8 cellular contexts compared by ENCODE assay signal in the genomic region with DNA sequence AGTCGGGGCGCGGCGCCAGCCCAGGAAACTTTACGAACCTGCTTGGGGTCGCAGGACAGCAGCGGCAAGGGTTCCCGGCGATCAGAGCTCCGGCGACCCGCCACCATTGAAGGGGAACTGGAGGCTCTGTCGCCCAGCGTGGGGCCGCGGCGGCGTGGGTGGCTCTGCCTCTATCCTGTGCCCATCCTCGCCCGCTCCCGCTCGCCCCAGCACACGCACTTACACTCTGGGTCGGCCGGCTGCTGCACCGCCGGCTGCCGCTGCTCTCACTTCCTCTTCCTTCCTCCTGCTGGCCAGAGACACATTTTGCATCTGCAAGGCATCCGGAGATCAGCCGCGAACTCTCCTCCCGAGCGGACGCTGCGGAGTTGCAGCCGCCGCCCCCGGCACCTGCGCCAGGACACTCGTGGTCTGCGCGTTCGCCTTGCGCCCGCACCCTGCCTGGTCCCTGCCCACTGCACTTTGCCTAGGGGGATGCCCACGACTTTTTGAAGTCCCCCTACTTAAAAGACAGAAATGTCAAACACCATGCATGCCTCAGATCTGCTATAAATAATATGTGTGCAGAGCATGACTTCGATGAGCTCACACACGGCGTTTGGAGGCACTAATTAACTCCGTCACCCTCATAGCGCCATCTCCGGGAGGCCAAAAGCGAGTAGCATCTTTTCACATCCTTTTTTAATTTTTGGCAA. TPM values are rescaled to one million over a fixed set of nuclear protein-coding genes. Genes with fewer than 3 reads are reported as not detected.
DNase-seq lines count a peak whose midpoint lies in the region; ATAC-seq, FAIRE-seq and TF ChIP-seq lines count a peak whose summit lies in the region.

A gene with protein sequence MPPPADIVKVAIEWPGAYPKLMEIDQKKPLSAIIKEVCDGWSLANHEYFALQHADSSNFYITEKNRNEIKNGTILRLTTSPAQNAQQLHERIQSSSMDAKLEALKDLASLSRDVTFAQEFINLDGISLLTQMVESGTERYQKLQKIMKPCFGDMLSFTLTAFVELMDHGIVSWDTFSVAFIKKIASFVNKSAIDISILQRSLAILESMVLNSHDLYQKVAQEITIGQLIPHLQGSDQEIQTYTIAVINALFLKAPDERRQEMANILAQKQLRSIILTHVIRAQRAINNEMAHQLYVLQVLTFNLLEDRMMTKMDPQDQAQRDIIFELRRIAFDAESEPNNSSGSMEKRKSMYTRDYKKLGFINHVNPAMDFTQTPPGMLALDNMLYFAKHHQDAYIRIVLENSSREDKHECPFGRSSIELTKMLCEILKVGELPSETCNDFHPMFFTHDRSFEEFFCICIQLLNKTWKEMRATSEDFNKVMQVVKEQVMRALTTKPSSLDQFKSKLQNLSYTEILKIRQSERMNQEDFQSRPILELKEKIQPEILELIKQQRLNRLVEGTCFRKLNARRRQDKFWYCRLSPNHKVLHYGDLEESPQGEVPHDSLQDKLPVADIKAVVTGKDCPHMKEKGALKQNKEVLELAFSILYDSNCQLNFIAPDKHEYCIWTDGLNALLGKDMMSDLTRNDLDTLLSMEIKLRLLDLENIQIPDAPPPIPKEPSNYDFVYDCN (minus strand): TSS at position 228 of the 695 bp plus-strand sequence. CDS start 106,174 bp downstream, outside the sequence.

- H3K36me3 Mint-ChIP-seq in activated naive CD4-positive, alpha-beta T cell treated with anti-CD3 and anti-CD28 coated beads, Interleukin-2, amount 50 U/mL, for 24 hours, result peaks cover 11% of the 10 kb centered on the region

- H3K4me1 ChIP-seq in HUES6 (ENCODE audit: control insufficient read depth, insufficient read depth, low read length), result peaks cover 16% of the 10 kb centered on the region
- peaks cover 0 to 13% of the 10 kb centered on the region in 2 experiments; a peak in 2 of 4 replicates for H3K4me1 ChIP-seq in SK-N-SH (ENCODE audit: control insufficient read depth in 1 of 2, insufficient read depth in 2 of 2, low read depth in 1 of 2, low read length in 1 of 2)
- no peaks in the 10 kb centered on the region for H3K4me1 ChIP-seq in cardiac muscle cell (ENCODE audit: low read depth)
- H3K4me1 ChIP-seq in pancreas, result peaks cover 0 to 2% (median 0%) of the 10 kb centered on the region in 3 donors
- peaks cover 0 to 25% (median 11%) of the 10 kb centered on the region in 4 donors for H3K4me1 ChIP-seq in tibial artery

- peaks cover 52% of the 10 kb centered on the region for H3K4me1 Mint-ChIP-seq in activated naive CD4-positive, alpha-beta T cell treated with anti-CD3 and anti-CD28 coated beads, Interleukin-2, amount 50 U/mL, for 24 hours

- H3F3A ChIP-seq in SK-N-SH (replicated peaks; ENCODE audit: insufficient read depth), result no peaks in the 10 kb centered on the region

- DNase-seq in COLO668 (lab: John Stamatoyannopoulos, UW; ENCODE audit: unreplicated experiment) (peak; percentile 55), GM20000 (ENCODE audit: low spot score) (peak; percentile 93), SK-N-SH (peak; percentile 94), cardiac muscle cell (ENCODE audit: low read depth in 1 of 2, low spot score in 1 of 2) (peak; percentile 82 to 88), pancreas (peak; percentile 13 to 78 (median 54)), tibial artery (peak; percentile 77 to 85)

- H3K27ac Mint-ChIP-seq in activated naive CD4-positive, alpha-beta T cell treated with anti-CD3 and anti-CD28 coated beads, Interleukin-2, amount 50 U/mL, for 24 hours, result peak within 1 kb of the TSS; percentile 100

- no peaks in the 10 kb centered on the region for H3K9me3 Mint-ChIP-seq in activated naive CD4-positive, alpha-beta T cell treated with anti-CD3 and anti-CD28 coated beads, Interleukin-2, amount 50 U/mL, for 24 hours

- no peak within 1 kb of the TSS; the same call in 1 of the 2 replicates for H2AFZ ChIP-seq in SK-N-SH (ENCODE audit: low read depth)

- no peaks in the 10 kb centered on the region for H3K36me3 ChIP-seq in HUES6 (ENCODE audit: control insufficient read depth, insufficient read depth, low read length)
- no peaks in the 10 kb centered on the region for H3K36me3 ChIP-seq in SK-N-SH (replicated peaks in 1 of 2; ENCODE audit: control insufficient read depth in 1 of 2, insufficient read depth in 2 of 2, low read length in 1 of 2)
- H3K36me3 ChIP-seq in cardiac muscle cell, result no peaks in the 10 kb centered on the region
- no peaks in the 10 kb centered on the region for H3K36me3 ChIP-seq in pancreas
- no peaks in the 10 kb centered on the region for H3K36me3 ChIP-seq in tibial artery

- peak within 1 kb of the TSS; percentile 60 for H3K4me2 ChIP-seq in SK-N-SH

- H3K79me2 ChIP-seq in SK-N-SH (ENCODE audit: insufficient read depth), result no peaks in the 10 kb centered on the region

- CTCF ChIA-PET in SK-N-SH (lab: Yijun Ruan, JAX), result interaction anchor here (0.6 to 5.0 kb wide), 36 partner anchors 10 to 388 kb away, joined by 3 to 40 read pairs (median 4); no protein-coding TSS in a partner anchor

- H3K9ac ChIP-seq in HUES6 (ENCODE audit: low read length) (peak within 1 kb of the TSS; percentile 65), SK-N-SH (no peak within 1 kb of the TSS)

- H3K9me2 ChIP-seq in SK-N-SH, result no peaks in the 10 kb centered on the region

- TF ChIP-seq RAD21 in SK-N-SH (IDR thresholded peaks at IDR 0.05; ENCODE audit: low read length), result peak; percentile 52

- H3K9me3 ChIP-seq in HUES6 (ENCODE audit: control insufficient read depth, insufficient read depth, low read depth, low read length), result peaks cover under 1% of the 10 kb centered on the region; the same call in 1 of the 2 replicates
- H3K9me3 ChIP-seq in SK-N-SH, result no peaks in the 10 kb centered on the region
- no peaks in the 10 kb centered on the region for H3K9me3 ChIP-seq in cardiac muscle cell (ENCODE audit: low read depth)
- no peaks in the 10 kb centered on the region for H3K9me3 ChIP-seq in pancreas
- H3K9me3 ChIP-seq in tibial artery, result no peaks in the 10 kb centered on the region

- no peak for FAIRE-seq in pancreas (lab: Jason Lieb, UNC)

- peak within 1 kb of the TSS; percentile 99 for H3K4me3 Mint-ChIP-seq in activated naive CD4-positive, alpha-beta T cell treated with anti-CD3 and anti-CD28 coated beads, Interleukin-2, amount 50 U/mL, for 24 hours

- no peaks in the 10 kb centered on the region for H4K20me1 ChIP-seq in SK-N-SH (ENCODE audit: insufficient read depth)

- H3K27ac ChIP-seq in HUES6 (ENCODE audit: low read depth, low read length), result no peak within 1 kb of the TSS
- peak within 1 kb of the TSS in 1 of 2 experiments; percentile 73; a peak in 2 of 4 replicates for H3K27ac ChIP-seq in SK-N-SH (ENCODE audit: low read depth in 2 of 2, low read length in 1 of 2)
- H3K27ac ChIP-seq in cardiac muscle cell, result peak within 1 kb of the TSS; percentile 64
- peak within 1 kb of the TSS in 3 of 4 donors; percentile 48 to 77 (median 72) for H3K27ac ChIP-seq in pancreas
- peak within 1 kb of the TSS; percentile 74 to 84 for H3K27ac ChIP-seq in tibial artery

- H3K4me3 ChIP-seq in HUES6 (ENCODE audit: low read depth, low read length) (peak within 1 kb of the TSS; percentile 80), SK-N-SH (ENCODE audit: low read depth in 2 of 2, low read length in 1 of 2) (peak within 1 kb of the TSS in 1 of 2 experiments; percentile 55; a peak in 2 of 4 replicates), cardiac muscle cell (peak within 1 kb of the TSS; percentile 81), pancreas (peak within 1 kb of the TSS; percentile 43 to 69 (median 49)), tibial artery (peak within 1 kb of the TSS; percentile 70 to 87)

- ATAC-seq in pancreas, result peak; percentile 65 to 87 (median 83)

- POLR2A ChIA-PET in SK-N-SH (lab: Yijun Ruan, JAX), result interaction anchor here (0.7 to 1.2 kb wide), 2 partner anchors 10 to 165 kb away, joined by 3 read pairs; no protein-coding TSS in a partner anchor

- intact Hi-C loops in pancreas (cut with DNase I), result no loop called here
- intact Hi-C loops in tibial artery (cut with DNase I; ENCODE audit: low total_unique reads), result no loop called here

- no peak; a peak in 1 of 4 replicates for TF ChIP-seq EP300 in SK-N-SH (IDR thresholded peaks at IDR 0.05; ENCODE audit: borderline replicate concordance in 1 of 2, low read depth in 1 of 2, low read length in 1 of 2)

- WGBS in SK-N-SH (ENCODE audit: low lambda C conversion rate), result 5% methylated on average over 35 of the region's 53 CpGs
- WGBS in pancreas, 2 donors, result 1% methylated on average over 48 to 53 of the region's 53 CpGs

- TF ChIP-seq CTCF in GM20000 (IDR thresholded peaks at IDR 0.05; ENCODE audit: extremely low read depth, missing control alignments) (no peak), SK-N-SH (IDR thresholded peaks at IDR 0.05) (no peak), cardiac muscle cell (IDR thresholded peaks at IDR 0.05; ENCODE audit: low read depth, low read length) (peak; percentile 57), pancreas (IDR thresholded peaks at IDR 0.05) (peak in 2 of 4 donors; percentile 20 to 24), tibial artery (IDR thresholded peaks at IDR 0.05) (peak; percentile 46 to 55)

- H3K27me3 ChIP-seq in HUES6 (ENCODE audit: control insufficient read depth, insufficient read depth, low read length) (peaks cover 30% of the 10 kb centered on the region), SK-N-SH (ENCODE audit: insufficient read depth) (no peaks in the 10 kb centered on the region), cardiac muscle cell (no peaks in the 10 kb centered on the region), pancreas (no peaks in the 10 kb centered on the region), tibial artery (peaks cover 0 to 5% of the 10 kb centered on the region in 2 donors)

- H3K27me3 Mint-ChIP-seq in activated naive CD4-positive, alpha-beta T cell treated with anti-CD3 and anti-CD28 coated beads, Interleukin-2, amount 50 U/mL, for 24 hours, result no peaks in the 10 kb centered on the region

TF ChIP-seq in SK-N-SH, 30 proteins besides CTCF, POLR2A, EP300 and RAD21:
- peak; percentile 43 for TF ChIP-seq CHD2 (IDR thresholded peaks at IDR 0.05; ENCODE audit: low read length, partially characterized antibody)
- TF ChIP-seq GATA2 (CRISPR knock-in tag; IDR thresholded peaks at IDR 0.05), result 0 out of 2 replicates have a peak, but pooled peaks have one; percentile 30
- TF ChIP-seq, protein P1, sequence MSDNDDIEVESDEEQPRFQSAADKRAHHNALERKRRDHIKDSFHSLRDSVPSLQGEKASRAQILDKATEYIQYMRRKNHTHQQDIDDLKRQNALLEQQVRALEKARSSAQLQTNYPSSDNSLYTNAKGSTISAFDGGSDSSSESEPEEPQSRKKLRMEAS (IDR thresholded peaks at IDR 0.05; ENCODE audit: low read depth), result no peak
- peak; percentile 89 for TF ChIP-seq MXI1 (IDR thresholded peaks at IDR 0.05; ENCODE audit: low read depth, low read length)
- peak; percentile 52; the same call in 1 of the 2 replicates for TF ChIP-seq SMC3 (IDR thresholded peaks at IDR 0.05; ENCODE audit: low read depth, low read length)
- no peak for TF ChIP-seq FOXJ3 (CRISPR knock-in tag; IDR thresholded peaks at IDR 0.05)

RNA-seq across cellular contexts. Expression of the gene that starts here (rescaled TPM):
- polyA plus RNA-seq in SK-N-SH (2012; rRNA removed) (0.64 and 2.8 TPM in 2 replicates), cardiac muscle cell (10.8 and 16.3 TPM in 2 replicates), pancreas (10 to 100 TPM in 1 of 2 donors, 1 to 10 TPM in 1; 7.1 to 20.6 TPM)
- 1.5 and 3.7 TPM in 2 replicates for polyA plus RNA-seq in SK-N-SH (2012; cell fraction: cytosol; rRNA removed)
- polyA plus RNA-seq in SK-N-SH (2012; cell fraction: nucleus; rRNA removed), result 1.0 and 1.5 TPM in 2 replicates
- total RNA-seq in cardiac muscle cell (5.1 and 9.6 TPM in 2 replicates), pancreas (10 to 100 TPM in 2 of 6 donors, 1 to 10 TPM in 4; 3.0 to 13.5 (median 4.9) TPM)

Comparison
In these comparisons a context has a peak if more than half of its experiments do, and no peak if none do; other contexts are left out.
1. CTCF ChIP-seq: peak in cardiac muscle cell (single experiment) and tibial artery (2 of 2); none in GM20000 (single experiment) and SK-N-SH (single experiment).
2. Peak in every context shown above with its lines, with median percentiles within 50 percentile points of each other: DNase-seq.